In the genomic region with DNA sequence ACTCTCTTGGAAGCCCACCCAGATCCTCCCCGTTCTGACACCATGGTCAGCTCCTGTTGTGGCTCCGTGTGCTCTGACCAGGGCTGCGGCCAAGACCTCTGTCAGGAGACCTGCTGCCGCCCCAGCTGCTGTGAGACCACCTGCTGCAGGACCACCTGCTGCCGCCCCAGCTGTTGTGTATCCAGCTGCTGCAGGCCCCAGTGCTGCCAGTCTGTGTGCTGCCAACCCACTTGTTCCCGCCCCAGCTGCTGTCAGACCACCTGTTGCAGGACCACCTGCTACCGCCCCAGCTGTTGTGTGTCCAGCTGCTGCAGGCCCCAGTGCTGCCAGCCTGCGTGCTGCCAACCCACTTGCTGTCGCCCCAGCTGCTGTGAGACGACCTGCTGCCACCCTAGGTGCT, we compare ENCODE assay signal across 2 cellular contexts.
A peak's percentile ranks its signal among the peaks of the same experiment; 100 is the strongest.
TF ChIP-seq lines count a peak whose summit lies in the region.

A gene (plus strand): TSS at position 43 of the 400 bp plus-strand sequence. CDS start 0 bp downstream, at position 43.

TF ChIP-seq in HCT116, 20 proteins besides CTCF, POLR2A, EP300 and RAD21:
- TF ChIP-seq, protein P1, sequence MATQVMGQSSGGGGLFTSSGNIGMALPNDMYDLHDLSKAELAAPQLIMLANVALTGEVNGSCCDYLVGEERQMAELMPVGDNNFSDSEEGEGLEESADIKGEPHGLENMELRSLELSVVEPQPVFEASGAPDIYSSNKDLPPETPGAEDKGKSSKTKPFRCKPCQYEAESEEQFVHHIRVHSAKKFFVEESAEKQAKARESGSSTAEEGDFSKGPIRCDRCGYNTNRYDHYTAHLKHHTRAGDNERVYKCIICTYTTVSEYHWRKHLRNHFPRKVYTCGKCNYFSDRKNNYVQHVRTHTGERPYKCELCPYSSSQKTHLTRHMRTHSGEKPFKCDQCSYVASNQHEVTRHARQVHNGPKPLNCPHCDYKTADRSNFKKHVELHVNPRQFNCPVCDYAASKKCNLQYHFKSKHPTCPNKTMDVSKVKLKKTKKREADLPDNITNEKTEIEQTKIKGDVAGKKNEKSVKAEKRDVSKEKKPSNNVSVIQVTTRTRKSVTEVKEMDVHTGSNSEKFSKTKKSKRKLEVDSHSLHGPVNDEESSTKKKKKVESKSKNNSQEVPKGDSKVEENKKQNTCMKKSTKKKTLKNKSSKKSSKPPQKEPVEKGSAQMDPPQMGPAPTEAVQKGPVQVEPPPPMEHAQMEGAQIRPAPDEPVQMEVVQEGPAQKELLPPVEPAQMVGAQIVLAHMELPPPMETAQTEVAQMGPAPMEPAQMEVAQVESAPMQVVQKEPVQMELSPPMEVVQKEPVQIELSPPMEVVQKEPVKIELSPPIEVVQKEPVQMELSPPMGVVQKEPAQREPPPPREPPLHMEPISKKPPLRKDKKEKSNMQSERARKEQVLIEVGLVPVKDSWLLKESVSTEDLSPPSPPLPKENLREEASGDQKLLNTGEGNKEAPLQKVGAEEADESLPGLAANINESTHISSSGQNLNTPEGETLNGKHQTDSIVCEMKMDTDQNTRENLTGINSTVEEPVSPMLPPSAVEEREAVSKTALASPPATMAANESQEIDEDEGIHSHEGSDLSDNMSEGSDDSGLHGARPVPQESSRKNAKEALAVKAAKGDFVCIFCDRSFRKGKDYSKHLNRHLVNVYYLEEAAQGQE (IDR thresholded peaks at IDR 0.05; ENCODE audit: low read depth) = 0 out of 2 replicates have a peak, but pooled peaks have one; percentile 3

TF ChIP-seq in Ishikawa, 13 proteins besides CTCF, POLR2A, EP300 and RAD21:
- TF ChIP-seq, protein P1 (IDR thresholded peaks at IDR 0.05; ENCODE audit: low read depth) = 0 out of 2 replicates have a peak, but pooled peaks have one; percentile 15
